Comparison of ENCODE assay signal across 22 cellular contexts in genomic region chr15:73787621-73788020, GRCh38. TPM values are rescaled to one million over a fixed set of nuclear protein-coding genes. Genes with fewer than 3 reads are reported as not detected.
"Had no signal": no experiment of that assay in that cellular context is flagged by ENCODE, and none has a peak within 500 bp of the region (broad histone marks: within the 10 kb centered on the region; RNA-seq: fewer than 3 reads in every experiment).

No MANE protein-coding gene starts in this region.

- H3K4me1 ChIP-seq: foreskin keratinocyte, psoas muscle, upper lobe of right lung had no signal

- H3K4me1 Mint-ChIP-seq: stimulated activated naive B cell treated with anti-CD40 and anti-IgM and Interleukin-4, amounts not matched to agents 10 μg/mL and 1 μg/mL and 100 μg/mL, for 72 hours; stimulated activated naive CD8-positive, alpha-beta T cell treated with anti-CD3 and anti-CD28 coated beads, Interleukin-15, amount 100 ng/mL, for 72 hours had no signal

- H3K27me3 ChIP-seq: esophagus squamous epithelium, neutrophil, testis, upper lobe of right lung, vagina had no signal

- H3K36me3 Mint-ChIP-seq: natural killer cell treated with Interleukin-12 subunit alpha and Interleukin-12 subunit beta and Interleukin-15 and Interleukin-18, amount 100 ng/mL, for 72 hours; stimulated activated naive B cell treated with anti-CD40 and anti-IgM and Interleukin-4, amounts not matched to agents 10 μg/mL and 1 μg/mL and 100 μg/mL, for 72 hours had no signal

- H3K27ac Mint-ChIP-seq: effector memory CD8-positive, alpha-beta T cell; natural killer cell treated with Interleukin-12 subunit alpha and Interleukin-12 subunit beta and Interleukin-15 and Interleukin-18, amount 100 ng/mL, for 72 hours; stimulated activated naive B cell treated with anti-CD40 and anti-IgM and Interleukin-4, amounts not matched to agents 10 μg/mL and 1 μg/mL and 100 μg/mL, for 72 hours had no signal

- H3K4me3 Mint-ChIP-seq: effector memory CD8-positive, alpha-beta T cell; natural killer cell treated with Interleukin-12 subunit alpha and Interleukin-12 subunit beta and Interleukin-15 and Interleukin-18, amount 100 ng/mL, for 72 hours; stimulated activated naive B cell treated with anti-CD40 and anti-IgM and Interleukin-4, amounts not matched to agents 10 μg/mL and 1 μg/mL and 100 μg/mL, for 72 hours; stimulated activated naive CD8-positive, alpha-beta T cell treated with anti-CD3 and anti-CD28 coated beads, Interleukin-15, amount 100 ng/mL, for 72 hours had no signal

- H3K27ac ChIP-seq: esophagus squamous epithelium, foreskin keratinocyte, neutrophil, psoas muscle, testis, tibial nerve, upper lobe of right lung, vagina had no signal

- FAIRE-seq: kidney had no signal

- H3K4me3 ChIP-seq: esophagus squamous epithelium, lung, psoas muscle, testis, tibial nerve, upper lobe of right lung, vagina had no signal

- H3K36me3 ChIP-seq: esophagus squamous epithelium, neutrophil, tibial nerve, upper lobe of right lung, vagina had no signal

- H3K9me3 Mint-ChIP-seq: effector memory CD8-positive, alpha-beta T cell; natural killer cell treated with Interleukin-12 subunit alpha and Interleukin-12 subunit beta and Interleukin-15 and Interleukin-18, amount 100 ng/mL, for 72 hours; stimulated activated naive B cell treated with anti-CD40 and anti-IgM and Interleukin-4, amounts not matched to agents 10 μg/mL and 1 μg/mL and 100 μg/mL, for 72 hours; stimulated activated naive CD8-positive, alpha-beta T cell treated with anti-CD3 and anti-CD28 coated beads, Interleukin-15, amount 100 ng/mL, for 72 hours had no signal

- H3K9me3 ChIP-seq: esophagus squamous epithelium, neutrophil, psoas muscle, testis, tibial nerve, upper lobe of right lung, vagina had no signal

- ATAC-seq: effector memory CD8-positive, alpha-beta T cell; foreskin keratinocyte; left colon; left ventricle myocardium superior; natural killer cell treated with Interleukin-12 subunit alpha and Interleukin-12 subunit beta and Interleukin-15 and Interleukin-18, amount 100 ng/mL, for 72 hours; psoas muscle; sciatic nerve; stimulated activated naive B cell treated with anti-CD40 and anti-IgM and Interleukin-4, amounts not matched to agents 10 μg/mL and 1 μg/mL and 100 μg/mL, for 72 hours; stimulated activated naive CD8-positive, alpha-beta T cell treated with anti-CD3 and anti-CD28 coated beads, Interleukin-15, amount 100 ng/mL, for 72 hours; upper lobe of right lung had no signal

- DNase-seq: effector memory CD8-positive, alpha-beta T cell; esophagus squamous epithelium; foreskin keratinocyte; kidney; left colon; left ventricle myocardium superior; mesenchymal stem cell; midbrain; psoas muscle; retina; stimulated activated CD4-positive, alpha-beta T cell treated with anti-CD3 and anti-CD28 coated beads, Interleukin-2, amount 100 ng/mL, for 24 hours; stimulated activated CD4-positive, alpha-beta T cell treated with anti-CD3 and anti-CD28 coated beads, Interleukin-4, amount 100 ng/mL, for 4 hours; stimulated activated naive B cell treated with anti-CD40 and anti-IgM and Interleukin-4, amounts not matched to agents 10 μg/mL and 1 μg/mL and 100 μg/mL, for 72 hours; stimulated activated naive CD8-positive, alpha-beta T cell treated with anti-CD3 and anti-CD28 coated beads, Interleukin-15, amount 100 ng/mL, for 72 hours; testis; upper lobe of right lung had no signal

RNA-seq across cellular contexts. Expression of gene INSYN1, which starts 34.5 kb away (rescaled TPM):
- total RNA-seq: natural killer cell treated with Interleukin-12 subunit alpha and Interleukin-12 subunit beta and Interleukin-15 and Interleukin-18, amount 100 ng/mL, for 72 hours had no signal
